In the genomic region with DNA sequence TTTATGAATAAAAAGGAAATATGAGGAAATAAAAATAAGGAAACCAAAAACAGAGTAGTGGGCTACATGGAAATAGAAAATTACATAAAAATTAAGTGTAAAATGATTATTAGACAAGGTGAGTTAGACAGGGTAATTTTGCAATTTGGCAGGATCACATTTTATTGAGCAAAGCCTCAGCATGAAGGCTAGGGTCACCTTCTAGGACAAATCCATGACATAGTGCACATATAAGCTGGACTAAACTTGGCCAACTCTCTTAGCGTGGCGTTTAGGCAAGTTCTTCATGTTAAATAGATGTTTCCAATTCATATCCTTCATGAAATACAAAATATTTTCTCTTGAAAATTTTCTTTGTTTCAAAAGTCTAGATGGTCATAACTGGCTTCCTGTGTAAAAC, we compare ENCODE assay signal across 31 cellular contexts. TPM values are rescaled to one million over a fixed set of nuclear protein-coding genes. Genes with fewer than 3 reads are reported as not detected.
"Had no signal": no experiment of that assay in that cellular context is flagged by ENCODE, and none has a peak within 500 bp of the region (broad histone marks: within the 10 kb centered on the region; RNA-seq: fewer than 3 reads in every experiment).

No MANE protein-coding gene starts in this region.

- ATAC-seq: natural killer cell; psoas muscle; right cardiac atrium; sciatic nerve; stimulated activated memory B cell treated with anti-CD40 and anti-IgM and Interleukin-4, amounts not matched to agents 10 μg/mL and 1 μg/mL and 100 μg/mL, for 72 hours had no signal

- H3K4me2 ChIP-seq: neural progenitor cell, smooth muscle cell had no signal

- H3K36me3 ChIP-seq: neural progenitor cell, ovary, spleen, stomach, thoracic aorta, thyroid gland, tibial nerve, upper lobe of left lung, vagina had no signal

- H3K9me3 ChIP-seq: ovary, psoas muscle, spleen, stomach, thoracic aorta, thyroid gland, tibial nerve, upper lobe of left lung, vagina had no signal

- H3K27me3 ChIP-seq: neural progenitor cell, ovary, spleen, stomach, thyroid gland, tibial nerve, upper lobe of left lung, vagina had no signal

- FAIRE-seq: urothelium cell line had no signal

- H3K9ac ChIP-seq: neural progenitor cell, parathyroid adenoma had no signal

- H3K4me1 ChIP-seq: neural progenitor cell, parathyroid adenoma, psoas muscle, spleen, stomach, thyroid gland, tibial nerve, upper lobe of left lung, vagina had no signal

- H3K4me3 ChIP-seq: neural progenitor cell, ovary, psoas muscle, skin epidermis, smooth muscle cell, spleen, stomach, thoracic aorta, thyroid gland, tibial nerve, upper lobe of left lung, vagina had no signal

- DNase-seq: natural killer cell; occipital lobe; ovary; posterior cingulate gyrus; psoas muscle; right cardiac atrium; spleen; stimulated activated CD4-positive, alpha-beta T cell treated with anti-CD3 and anti-CD28 coated beads, Interleukin-12 subunit alpha, Interleukin-12 subunit beta, amount 100 ng/mL, for 4 hours; stimulated activated CD4-positive, alpha-beta T cell treated with anti-CD3 and anti-CD28 coated beads, Interleukin-1b, Interleukin-23, amount 100 ng/mL, for 48 hours; stimulated activated CD4-positive, alpha-beta T cell treated with anti-CD3 and anti-CD28 coated beads, Interleukin-4, amount 100 ng/mL, for 1 hour; stimulated activated CD4-positive, alpha-beta T cell treated with anti-CD3 and anti-CD28 coated beads, Interleukin-4, amount 100 ng/mL, for 4 hours; stimulated activated CD8-positive, alpha-beta memory T cell treated with anti-CD3 and anti-CD28 coated beads, Interleukin-4, amount 100 ng/mL, for 48 hours; stimulated activated naive CD4-positive, alpha-beta T cell treated with Interleukin-2 at 50 U/mL for 16 hours; stomach; thyroid gland; trophoblast cell; upper lobe of left lung had no signal

- H3K27ac ChIP-seq: neural progenitor cell, ovary, parathyroid adenoma, psoas muscle, skin epidermis, spleen, stomach, thoracic aorta, thyroid gland, tibial nerve, upper lobe of left lung, vagina had no signal

- H3K79me2 ChIP-seq: parathyroid adenoma had no signal

- H2AFZ ChIP-seq: neural progenitor cell, parathyroid adenoma had no signal

RNA-seq across cellular contexts. Expression of a gene that starts 25.7 kb away (rescaled TPM):
- total RNA-seq: natural killer cell, occipital lobe, osteoblast, psoas muscle, right cardiac atrium, sciatic nerve, spleen, subcutaneous adipose tissue, temporal lobe, thoracic aorta, thyroid gland, tibial nerve, vagina had no signal
- polyA plus RNA-seq: neural cell, ovary, right cardiac atrium, spleen had no signal
